Comparison of ENCODE assay signal across 8 cellular contexts in genomic region chr3:108588616-108589015, GRCh38. TPM values are rescaled to one million over a fixed set of nuclear protein-coding genes. Genes with fewer than 3 reads are reported as not detected.
A peak's percentile ranks its signal among the peaks of the same experiment; 100 is the strongest.
DNase-seq lines count a peak whose midpoint lies in the region; ATAC-seq and TF ChIP-seq lines count a peak whose summit lies in the region.

No MANE protein-coding gene starts in this region.

- H3K4me2 ChIP-seq in DND-41 (ENCODE audit: insufficient read depth, low read length): peak overlapping the region; percentile 88
- H3K4me2 ChIP-seq in neuronal stem cell (ENCODE audit: insufficient read depth, low read length, poor library complexity, severe bottlenecking): peak overlapping the region; percentile 69

- H3K4me1 ChIP-seq in DND-41 (ENCODE audit: insufficient read depth, low read length) (peaks cover 46% of the 10 kb centered on the region), duodenal mucosa (ENCODE audit: control insufficient read depth in 1 of 2, insufficient read depth in 2 of 2, low read length in 2 of 2) (peaks cover 5 to 11% of the 10 kb centered on the region in 2 donors), neuronal stem cell (ENCODE audit: control insufficient read depth in 2 of 2, insufficient read depth in 1 of 2, low read depth in 1 of 2, low read length in 2 of 2) (peaks cover 0 to 4% of the 10 kb centered on the region in 2 donors)

- no peak for DNase-seq in DND-41
- DNase-seq in NOMO-1 (lab: John Stamatoyannopoulos, UW; ENCODE audit: unreplicated experiment in 2 of 2): peak; percentile 4 to 71
- no peak for DNase-seq in neuronal stem cell (ENCODE audit: low spot score)
- DNase-seq in NCI-H524 (lab: John Stamatoyannopoulos, UW): no peak
- no peak for DNase-seq in head of caudate nucleus

- no peak overlapping the region for H2AK5ac ChIP-seq in neuronal stem cell (ENCODE audit: low read depth, low read length)

- H3K4me3 ChIP-seq in DND-41 (ENCODE audit: low read depth in 1 of 2, low read length in 2 of 2) (peak overlapping the region; percentile 73 to 95), duodenal mucosa (ENCODE audit: low read depth in 1 of 2, low read length in 2 of 2) (peak overlapping the region; percentile 99), neuronal stem cell (ENCODE audit: low read length in 2 of 2) (peak overlapping the region; percentile 86 to 97)

- H3K14ac ChIP-seq in neuronal stem cell (ENCODE audit: low read length): no peak overlapping the region

- no peaks in the 10 kb centered on the region for H3K27me3 ChIP-seq in DND-41 (ENCODE audit: insufficient read depth, low read length, poor library complexity)
- H3K27me3 ChIP-seq in duodenal mucosa (ENCODE audit: control insufficient read depth in 1 of 2, insufficient read depth in 2 of 2, low read length in 2 of 2): no peaks in the 10 kb centered on the region
- no peaks in the 10 kb centered on the region for H3K27me3 ChIP-seq in neuronal stem cell (ENCODE audit: control insufficient read depth in 3 of 3, insufficient read depth in 3 of 3, low read depth in 1 of 3, low read length in 3 of 3)

- peak overlapping the region; percentile 83 for H3K27ac ChIP-seq in DND-41 (ENCODE audit: low read length)
- H3K27ac ChIP-seq in duodenal mucosa (ENCODE audit: low read depth, low read length): no peak overlapping the region
- H3K27ac ChIP-seq in neuronal stem cell (replicated peaks; ENCODE audit: low read length): peak overlapping the region; percentile 95

- no peak for TF ChIP-seq CTCF in DND-41 (IDR thresholded peaks at IDR 0.05; ENCODE audit: borderline replicate concordance, extremely low read depth, low read length, poor library complexity, severe bottlenecking)

- peaks cover 25% of the 10 kb centered on the region for H3K36me3 ChIP-seq in DND-41 (ENCODE audit: insufficient read depth, low read length)
- H3K36me3 ChIP-seq in duodenal mucosa (ENCODE audit: control insufficient read depth in 1 of 2, insufficient read depth in 2 of 2, low read length in 2 of 2): no peaks in the 10 kb centered on the region
- H3K36me3 ChIP-seq in neuronal stem cell (replicated peaks in 1 of 2; ENCODE audit: control insufficient read depth in 2 of 2, insufficient read depth in 2 of 2, low read length in 2 of 2): peaks cover 0 to 38% of the 10 kb centered on the region in 2 donors

- H2BK12ac ChIP-seq in neuronal stem cell (ENCODE audit: low read length): no peak overlapping the region

- peak overlapping the region; percentile 90 for H3K18ac ChIP-seq in neuronal stem cell (ENCODE audit: low read length)

- TF ChIP-seq POLR2A in GM18505 (IDR thresholded peaks at IDR 0.05; ENCODE audit: borderline replicate concordance, extremely low read depth, insufficient read depth, insufficient read length): no peak

- ATAC-seq in DND-41 (ENCODE audit: insufficient read depth, low read depth) (no peak), HG03571 (IDR thresholded peaks at IDR 0.05; ENCODE audit: unreplicated experiment) (no peak), GM18505 (IDR thresholded peaks at IDR 0.05; ENCODE audit: unreplicated experiment) (no peak)

- H3K79me2 ChIP-seq in DND-41 (ENCODE audit: insufficient read depth, low read length): peaks cover 79% of the 10 kb centered on the region

- no peak overlapping the region for H2BK5ac ChIP-seq in neuronal stem cell (ENCODE audit: low read length)

- H3K9me3 ChIP-seq in DND-41 (ENCODE audit: insufficient read depth, low read length, severe bottlenecking) (no peaks in the 10 kb centered on the region), duodenal mucosa (ENCODE audit: control insufficient read depth in 1 of 2, low read length in 2 of 2) (no peaks in the 10 kb centered on the region), neuronal stem cell (replicated peaks in 1 of 2; ENCODE audit: control insufficient read depth in 2 of 2, insufficient read depth in 1 of 2, low read depth in 1 of 2, low read length in 2 of 2) (no peaks in the 10 kb centered on the region)

- no peak overlapping the region for H2BK15ac ChIP-seq in neuronal stem cell (ENCODE audit: low read length)

- no peak overlapping the region for H3K23ac ChIP-seq in neuronal stem cell (ENCODE audit: low read depth, low read length, poor library complexity)

- no peak overlapping the region for H2BK120ac ChIP-seq in neuronal stem cell (ENCODE audit: low read depth, low read length)

- peaks cover under 1% of the 10 kb centered on the region for H3K79me1 ChIP-seq in neuronal stem cell (ENCODE audit: low read depth, low read length)

- no peak overlapping the region for H4K91ac ChIP-seq in neuronal stem cell (ENCODE audit: low read depth, low read length, poor library complexity)

- peaks cover 13% of the 10 kb centered on the region; the same call in 1 of the 2 replicates for H4K20me1 ChIP-seq in DND-41 (ENCODE audit: insufficient read depth, low read length)

- H2AFZ ChIP-seq in DND-41 (ENCODE audit: low read depth, low read length) (peak overlapping the region; percentile 97), neuronal stem cell (ENCODE audit: low read length) (peak overlapping the region; percentile 92)

- H3K4ac ChIP-seq in neuronal stem cell (ENCODE audit: low read length): no peak overlapping the region

- peak overlapping the region; percentile 89 for H3K9ac ChIP-seq in DND-41 (ENCODE audit: low read depth, low read length)
- H3K9ac ChIP-seq in duodenal mucosa (ENCODE audit: low read depth in 1 of 2, low read length in 2 of 2): peak overlapping the region; percentile 71 to 96
- no peak overlapping the region for H3K9ac ChIP-seq in neuronal stem cell (ENCODE audit: low read depth, low read length, poor library complexity)

- WGBS in neuronal stem cell (ENCODE audit: extremely low coverage in 2 of 2, insufficient read length in 2 of 2, insufficient replicate concordance in 1 of 2), 2 donors: no CpG with 5 or more reads among the region's 10 CpGs

- no peak overlapping the region for H4K8ac ChIP-seq in neuronal stem cell (ENCODE audit: low read depth, low read length)

- intact Hi-C loops in head of caudate nucleus (cut with DNase I): no loop called here

RNA-seq across cellular contexts. Expression of gene CIP2A, which starts 0.6 kb away (rescaled TPM):
- polyA plus RNA-seq in neuronal stem cell (2013, experiment 1 of 2): 25.3 TPM
- 24.5 TPM for polyA plus RNA-seq in neuronal stem cell (2013, experiment 2 of 2)

RNA-seq across cellular contexts. Expression of gene DZIP3, which starts 0.9 kb away (rescaled TPM):
- 25.4 TPM for polyA plus RNA-seq in neuronal stem cell (2013, experiment 1 of 2)
- polyA plus RNA-seq in neuronal stem cell (2013, experiment 2 of 2): 25.4 TPM

Comparison
In these comparisons a context has a peak if more than half of its experiments do, and no peak if none do; other contexts are left out.
1. DNase-seq: peak in NOMO-1 (2 of 2); none in DND-41 (single experiment), neuronal stem cell (single experiment), NCI-H524 (0 of 2) and head of caudate nucleus (0 of 42).
2. Peak in every context shown above with its lines, with median percentiles within 50 percentile points of each other: H3K4me3 ChIP-seq.